Comparison of ENCODE assay signal across 10 cellular contexts in genomic region chr9:124399323-124399962, GRCh38. TPM values are rescaled to one million over a fixed set of nuclear protein-coding genes. Genes with fewer than 3 reads are reported as not detected.
DNase-seq lines count a peak whose midpoint lies in the region; FAIRE-seq and TF ChIP-seq lines count a peak whose summit lies in the region.
"Had no signal": no experiment of that assay in that cellular context is flagged by ENCODE, and none has a peak within 500 bp of the region (broad histone marks: within the 10 kb centered on the region; RNA-seq: fewer than 3 reads in every experiment).

No MANE protein-coding gene starts in this region.

- CTCF ChIA-PET in H1 (lab: Charles Lee; ENCODE audit: partially characterized antibody): interaction anchor here (0.5 to 21.3 kb wide), 4 partner anchors 10 to 163 kb away, joined by 3 to 330 read pairs (median 26); partner anchors contain the start of gene PSMB7

- H3K27me3 ChIP-seq in H1 (replicated peaks in 1 of 4; ENCODE audit: control insufficient read depth in 3 of 4, extremely low read depth in 1 of 4, insufficient read depth in 3 of 4, low read length in 3 of 4) (no peaks in the 10 kb centered on the region), mesendoderm (ENCODE audit: insufficient read depth, low read length, poor library complexity) (no peaks in the 10 kb centered on the region)

- H3K14ac ChIP-seq in H1 (ENCODE audit: insufficient read length): no peak overlapping the region

- H2AK5ac ChIP-seq in H1 (ENCODE audit: low read depth, low read length): no peak overlapping the region
- H2AK5ac ChIP-seq in mesendoderm (ENCODE audit: low read length): no peak overlapping the region

- H4K8ac ChIP-seq in H1 (ENCODE audit: extremely low read depth, insufficient read depth, low read length): peak overlapping the region; percentile 58; the same call in 1 of the 2 replicates
- no peak overlapping the region for H4K8ac ChIP-seq in mesendoderm (ENCODE audit: low read depth, low read length)

- H3K56ac ChIP-seq in H1 (replicated peaks; ENCODE audit: insufficient read length, low read depth, low read length) (no peak overlapping the region), mesendoderm (ENCODE audit: low read length) (peak overlapping the region; percentile 17)

- H3K23ac ChIP-seq in H1 (ENCODE audit: insufficient read length): no peak overlapping the region
- H3K23ac ChIP-seq in mesendoderm (ENCODE audit: low read length): no peak overlapping the region

- H3K4ac ChIP-seq in H1 (replicated peaks; ENCODE audit: insufficient read length, low read depth, low read length) (no peak overlapping the region), mesendoderm (ENCODE audit: low read depth, low read length) (no peak overlapping the region)

- H3K9me3 Mint-ChIP-seq in type B pancreatic cell (no peaks in the 10 kb centered on the region), chondrocyte (ENCODE audit: low read depth) (no peaks in the 10 kb centered on the region)

- H3K4me2 ChIP-seq in H1 (ENCODE audit: insufficient read depth in 1 of 2, low read depth in 2 of 2, low read length in 2 of 2): peak overlapping the region in 1 of 2 experiments; percentile 5; a peak in 2 of 4 replicates
- H3K4me2 ChIP-seq in mesendoderm (ENCODE audit: low read length): no peak overlapping the region

- H3K18ac ChIP-seq in H1 (ENCODE audit: extremely low read depth, low read length) (no peak overlapping the region), mesendoderm (ENCODE audit: low read length) (no peak overlapping the region)

- H2BK5ac ChIP-seq in H1 (ENCODE audit: low read depth, low read length) (0 out of 2 replicates have a peak overlapping the region, but pooled peaks have one; percentile 6), mesendoderm (ENCODE audit: low read length) (no peak overlapping the region)

- H3K36me3 ChIP-seq in H1 (ENCODE audit: control insufficient read depth in 2 of 4, insufficient read depth in 4 of 4, low read length in 3 of 4): peaks cover 7 to 29% (median 15%) of the 10 kb centered on the region in 4 experiments; a peak in 6 of 8 replicates
- H3K36me3 ChIP-seq in mesendoderm (ENCODE audit: control insufficient read depth, insufficient read depth, low read length): peaks cover 1% of the 10 kb centered on the region

- H3K27ac ChIP-seq in H1 (ENCODE audit: low read depth, low read length) (peak overlapping the region; percentile 57), mesendoderm (ENCODE audit: low read depth, low read length) (peak overlapping the region; percentile 15)

- no peaks in the 10 kb centered on the region for H3K9me3 ChIP-seq in H1 (ENCODE audit: insufficient read depth in 2 of 2, low read depth in 1 of 2, low read length in 1 of 2)

- H3K4me3 Mint-ChIP-seq in type B pancreatic cell (no peak overlapping the region), chondrocyte (ENCODE audit: unreplicated experiment) (no peak overlapping the region)

- H2AFZ ChIP-seq in H1 (ENCODE audit: low read length): no peak overlapping the region

- peaks cover 3 to 14% (median 12%) of the 10 kb centered on the region in 4 experiments for H3K4me1 ChIP-seq in H1 (replicated peaks in 1 of 4; ENCODE audit: control insufficient read depth in 3 of 4, insufficient read depth in 4 of 4, low read length in 3 of 4)
- peaks cover 9% of the 10 kb centered on the region for H3K4me1 ChIP-seq in mesendoderm (ENCODE audit: control insufficient read depth, low read depth, low read length)

- POLR2A ChIA-PET in H1 (lab: Charles Lee; ENCODE audit: partially characterized antibody): interaction anchor here (0.9 to 1.4 kb wide), 4 partner anchors 11 to 273 kb away, joined by 3 to 4 read pairs (median 4); no protein-coding TSS in a partner anchor

- TF ChIP-seq RAD21 in H1 (IDR thresholded peaks at IDR 0.05 in 1 of 2, conservative IDR thresholded peaks at IDR 0.05 in 1 of 2; ENCODE audit: low read depth in 2 of 2, low read length in 2 of 2): no peak

- no peak overlapping the region for H4K5ac ChIP-seq in H1 (ENCODE audit: insufficient read length, low read depth, low read length)
- no peak overlapping the region for H4K5ac ChIP-seq in mesendoderm (ENCODE audit: low read length)

- H3K79me1 ChIP-seq in H1 (ENCODE audit: low read depth, low read length): peaks cover 15% of the 10 kb centered on the region
- H3K79me1 ChIP-seq in mesendoderm (ENCODE audit: low read length): peaks cover 27% of the 10 kb centered on the region

- no peak overlapping the region for H4K91ac ChIP-seq in H1 (replicated peaks; ENCODE audit: insufficient read length, low read length)

- peaks cover 26% of the 10 kb centered on the region for H3K36me3 Mint-ChIP-seq in type B pancreatic cell
- peaks cover 18% of the 10 kb centered on the region for H3K36me3 Mint-ChIP-seq in chondrocyte (ENCODE audit: low read depth)

- H3K79me2 ChIP-seq in H1 (ENCODE audit: control insufficient read depth in 1 of 2, insufficient read depth in 2 of 2, low read length in 2 of 2) (peaks cover 0 to 70% of the 10 kb centered on the region in 2 experiments; a peak in 3 of 4 replicates), mesendoderm (ENCODE audit: control insufficient read depth, insufficient read depth, low read length) (peaks cover 44% of the 10 kb centered on the region)

- H3K9ac ChIP-seq in H1 (replicated peaks in 1 of 4; ENCODE audit: extremely low read depth in 1 of 4, low read depth in 3 of 4, low read length in 3 of 4) (peak overlapping the region in 2 of 4 experiments; percentile 9 to 42; a peak in 2 of 7 replicates), mesendoderm (ENCODE audit: low read length) (peak overlapping the region; percentile 4)

- no peaks in the 10 kb centered on the region for H3K23me2 ChIP-seq in H1 (ENCODE audit: low read depth, low read length)

- no peak overlapping the region for H3K4me3 ChIP-seq in H1 (ENCODE audit: extremely low read depth in 1 of 4, insufficient read depth in 2 of 4, low read depth in 3 of 4, low read length in 4 of 4)
- no peak overlapping the region for H3K4me3 ChIP-seq in mesendoderm (ENCODE audit: low read length)

- DNase-seq in M059J (ENCODE audit: low read depth) (peak; percentile 62), H1 (ENCODE audit: low read depth in 1 of 2, low spot score in 2 of 2) (peak in 1 of 2 experiments; percentile 56), mesendoderm (peak; percentile 68), type B pancreatic cell (ENCODE audit: extremely low spot score, unreplicated experiment) (no peak), SK-N-DZ (ENCODE audit: low spot score) (no peak), chondrocyte (ENCODE audit: low spot score) (no peak), activated gamma-delta T cell treated with Interleukin-2 at 50 U/mL for 16 hours (no peak)
- DNase-seq: activated naive CD4-positive, alpha-beta T cell treated with Interleukin-2 at 50 U/mL for 16 hours; NCI-H524 treated with DMSO at 0.1 percent for 48 hours had no signal

- WGBS in H1 (ENCODE audit: extremely low coverage in 1 of 2, insufficient coverage in 1 of 2, insufficient read length in 1 of 2, insufficient replicate concordance in 2 of 2, low coverage in 1 of 2, low lambda C conversion rate in 2 of 2, missing lambda C conversion rate in 1 of 2), 2 experiments: 84% methylated on average over 12 of the region's 12 CpGs; no CpG with 5 or more reads in 1 of the 2 experiments
- no CpG with 5 or more reads among the region's 12 CpGs for WGBS in mesendoderm (ENCODE audit: extremely low coverage, insufficient coverage, low lambda C conversion rate)

- H3K27me3 Mint-ChIP-seq in type B pancreatic cell (no peaks in the 10 kb centered on the region), chondrocyte (ENCODE audit: low read depth) (no peaks in the 10 kb centered on the region)

- no peak for TF ChIP-seq EP300 in H1 (IDR thresholded peaks at IDR 0.05; ENCODE audit: borderline replicate concordance in 1 of 2, low read depth in 2 of 2, low read length in 2 of 2)

- H2BK15ac ChIP-seq in H1 (ENCODE audit: low read length) (no peak overlapping the region), mesendoderm (replicated peaks; ENCODE audit: low read depth) (no peak overlapping the region)

- TF ChIP-seq CTCF in H1 (IDR thresholded peaks at IDR 0.05; ENCODE audit: control extremely low read depth in 1 of 3, insufficient read depth in 1 of 3, low read depth in 1 of 3, low read length in 3 of 3) (peak in 2 of 3 experiments; percentile 12 to 21; a peak in 2 of 4 replicates), type B pancreatic cell (conservative IDR thresholded peaks at IDR 0.05) (no peak), chondrocyte (IDR thresholded peaks at IDR 0.05) (no peak)

- H2BK20ac ChIP-seq in H1 (ENCODE audit: low read length): no peak overlapping the region

- H2BK12ac ChIP-seq in H1 (ENCODE audit: low read depth, low read length): peak overlapping the region; percentile 6; the same call in 1 of the 2 replicates

- no peak overlapping the region for H2BK120ac ChIP-seq in H1 (replicated peaks; ENCODE audit: low read depth, low read length)
- H2BK120ac ChIP-seq in mesendoderm (ENCODE audit: low read depth, low read length): no peak overlapping the region

- no peak for TF ChIP-seq POLR2A in H1 (IDR thresholded peaks at IDR 0.05; ENCODE audit: control extremely low read depth in 1 of 2, low read depth in 2 of 2, low read length in 2 of 2)

- peaks cover 12 to 15% of the 10 kb centered on the region in 2 experiments for H4K20me1 ChIP-seq in H1 (replicated peaks in 1 of 2; ENCODE audit: control insufficient read depth in 1 of 2, insufficient read depth in 2 of 2, low read length in 2 of 2)

- no peak for FAIRE-seq in H1 (lab: Jason Lieb, UNC)
- FAIRE-seq: TTC549 had no signal

- H3K4me1 Mint-ChIP-seq in type B pancreatic cell (ENCODE audit: unreplicated experiment) (peaks cover 24% of the 10 kb centered on the region), chondrocyte (ENCODE audit: low read depth) (peaks cover 26% of the 10 kb centered on the region)

- H3K27ac Mint-ChIP-seq in type B pancreatic cell: peak overlapping the region; percentile 19
- no peak overlapping the region for H3K27ac Mint-ChIP-seq in chondrocyte (ENCODE audit: unreplicated experiment)

RNA-seq across cellular contexts. Expression of gene PSMB7, which starts 15.8 kb away (rescaled TPM):
- total RNA-seq in M059J (2014; rRNA removed; shearing (Covaris generic)): 389 and 692 TPM in 2 replicates
- total RNA-seq in H1 (2021; fragmentation: NEBNext Ultra II Directional; extraction: Animal tissue kit (Norgen Biotek cat#: 25700)): 219 and 222 TPM in 2 replicates
- 213 and 357 TPM in 2 replicates for polyA plus RNA-seq in H1 (2011; rRNA removed)
- polyA plus RNA-seq in H1 (2011; cell fraction: cytosol; rRNA removed): 297 TPM
- polyA plus RNA-seq in H1 (2011; cell fraction: nucleus; rRNA removed): 129 TPM
- 339 to 357 TPM (median 351 TPM) in 4 replicates for polyA plus RNA-seq in H1 (2012, experiment 1 of 2)
- polyA plus RNA-seq in H1 (2012, experiment 2 of 2): 227 TPM
- polyA plus RNA-seq in H1 (2013, experiment 1 of 2): 173 TPM
- 175 TPM for polyA plus RNA-seq in H1 (2013, experiment 2 of 2)
- 273 and 298 TPM in 2 replicates for polyA minus RNA-seq in H1 (2011; rRNA and poly(A)+ RNA removed)
- polyA minus RNA-seq in H1 (2011; cell fraction: cytosol; rRNA and poly(A)+ RNA removed): 106 TPM
- 89.9 TPM for polyA minus RNA-seq in H1 (2011; cell fraction: nucleus; rRNA and poly(A)+ RNA removed)
- polyA plus RNA-seq in mesendoderm (2013, experiment 1 of 2): 270 TPM
- 271 TPM for polyA plus RNA-seq in mesendoderm (2013, experiment 2 of 2)
- total RNA-seq in type B pancreatic cell (ENCODE audit: low replicate concordance): 148 and 168 TPM in 2 replicates
- polyA plus RNA-seq in SK-N-DZ (2014; cell fraction: cytosol; rRNA removed): 388 and 390 TPM in 2 replicates
- 169 and 238 TPM in 2 replicates for polyA plus RNA-seq in SK-N-DZ (2014; cell fraction: nucleus; rRNA removed)
- 105 to 132 TPM (median 108 TPM) in 3 replicates for total RNA-seq in chondrocyte

RNA-seq across cellular contexts. Expression of gene ADGRD2, which starts 50.8 kb away (rescaled TPM):
- not detected in 2 replicates for total RNA-seq in M059J (2014; rRNA removed; shearing (Covaris generic))
- 1.1 and 1.4 TPM in 2 replicates for total RNA-seq in H1 (2021; fragmentation: NEBNext Ultra II Directional; extraction: Animal tissue kit (Norgen Biotek cat#: 25700))
- 0.41 and 1.2 TPM in 2 replicates for polyA plus RNA-seq in H1 (2011; rRNA removed)
- polyA plus RNA-seq in H1 (2011; cell fraction: cytosol; rRNA removed): 0.97 TPM
- polyA plus RNA-seq in H1 (2011; cell fraction: nucleus; rRNA removed): 6.4 TPM
- polyA plus RNA-seq in H1 (2012, experiment 1 of 2): 0.18 to 1.4 TPM (median 0.68 TPM) in 4 replicates
- polyA plus RNA-seq in H1 (2012, experiment 2 of 2): 0.13 TPM
- polyA plus RNA-seq in H1 (2013, experiment 1 of 2): 0.36 TPM
- polyA plus RNA-seq in H1 (2013, experiment 2 of 2): 0.42 TPM
- polyA minus RNA-seq in H1 (2011; rRNA and poly(A)+ RNA removed): 0.32 and 2.0 TPM in 2 replicates
- polyA minus RNA-seq in H1 (2011; cell fraction: cytosol; rRNA and poly(A)+ RNA removed): 2.3 TPM
- 4.8 TPM for polyA minus RNA-seq in H1 (2011; cell fraction: nucleus; rRNA and poly(A)+ RNA removed)
- 0.10 TPM for polyA plus RNA-seq in mesendoderm (2013, experiment 1 of 2)
- 0.32 TPM for polyA plus RNA-seq in mesendoderm (2013, experiment 2 of 2)
- 0.21 and 0.31 TPM in 2 replicates for total RNA-seq in type B pancreatic cell (ENCODE audit: low replicate concordance)
- polyA plus RNA-seq in SK-N-DZ (2014; cell fraction: cytosol; rRNA removed): not detected in 2 replicates
- not detected in 2 replicates for polyA plus RNA-seq in SK-N-DZ (2014; cell fraction: nucleus; rRNA removed)
- total RNA-seq in chondrocyte: not detected in 3 replicates

Comparison
In these comparisons a context has a peak if more than half of its experiments do, and no peak if none do; other contexts are left out.
1. DNase-seq: peak in M059J (single experiment) and mesendoderm (single experiment); none in type B pancreatic cell (single experiment), SK-N-DZ (single experiment), chondrocyte (single experiment) and activated gamma-delta T cell treated with Interleukin-2 at 50 U/mL for 16 hours (single experiment).
2. CTCF ChIP-seq: peak in H1 (2 of 3); none in type B pancreatic cell (single experiment) and chondrocyte (single experiment).